9 cellular contexts compared by ENCODE assay signal in the genomic region with DNA sequence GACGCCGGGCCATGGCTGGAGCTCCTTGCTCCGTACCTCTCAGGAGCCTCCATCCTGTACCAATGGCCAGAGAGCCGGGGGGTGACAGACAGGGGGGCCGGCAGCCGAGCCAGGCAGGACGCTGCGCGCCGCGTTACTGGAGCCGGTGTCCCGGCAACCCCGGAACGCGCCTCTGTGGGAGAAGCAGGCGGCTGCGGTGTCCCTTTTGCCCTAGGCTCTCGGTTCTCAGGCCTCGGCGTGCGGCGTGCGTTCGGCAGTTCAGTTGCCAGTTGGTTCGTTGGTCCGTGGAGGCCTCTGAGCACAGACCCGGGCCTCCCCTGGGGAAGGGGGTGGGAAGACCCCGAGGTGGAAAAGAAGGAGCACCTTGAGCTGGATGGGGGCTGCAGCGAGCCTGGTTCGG. TPM values are rescaled to one million over a fixed set of nuclear protein-coding genes. Genes with fewer than 3 reads are reported as not detected.
DNase-seq lines count a peak whose midpoint lies in the region; ATAC-seq and TF ChIP-seq lines count a peak whose summit lies in the region.
"Had no signal": no experiment of that assay in that cellular context is flagged by ENCODE, and none has a peak within 500 bp of the region (broad histone marks: within the 10 kb centered on the region; RNA-seq: fewer than 3 reads in every experiment).

A gene with protein sequence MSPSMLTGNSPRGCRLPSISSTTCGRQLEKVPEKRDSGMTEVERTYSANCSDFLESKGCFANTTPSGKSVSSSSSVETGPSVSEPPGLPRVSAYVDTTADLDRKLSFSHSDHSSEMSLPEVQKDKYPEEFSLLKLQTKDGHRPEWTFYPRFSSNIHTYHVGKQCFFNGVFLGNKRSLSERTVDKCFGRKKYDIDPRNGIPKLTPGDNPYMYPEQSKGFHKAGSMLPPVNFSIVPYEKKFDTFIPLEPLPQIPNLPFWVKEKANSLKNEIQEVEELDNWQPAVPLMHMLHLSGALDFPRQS (plus strand): TSS at position 162 of the 400 bp plus-strand sequence. CDS start 446 bp downstream, outside the sequence.

- H3K27ac ChIP-seq in gastroesophageal sphincter: no peak within 1 kb of the TSS

- peaks cover 0 to 23% (median 0%) of the 10 kb centered on the region in 3 donors for H3K4me1 ChIP-seq in gastroesophageal sphincter

- peaks cover 1% of the 10 kb centered on the region for H3K4me1 Mint-ChIP-seq in progenitor cell of endocrine pancreas (ENCODE audit: low read depth)

- H3K4me3 ChIP-seq in gastroesophageal sphincter: peak within 1 kb of the TSS in 1 of 2 donors; percentile 34

- peak; percentile 41 for ATAC-seq in gastroesophageal sphincter
- no peak for ATAC-seq in HG03565 (IDR thresholded peaks at IDR 0.05; ENCODE audit: unreplicated experiment)
- no peak for ATAC-seq in GM18861 (IDR thresholded peaks at IDR 0.05; ENCODE audit: unreplicated experiment)

- no peak within 1 kb of the TSS for H3K27ac Mint-ChIP-seq in progenitor cell of endocrine pancreas

- peaks cover 41% of the 10 kb centered on the region for H3K27me3 ChIP-seq in gastroesophageal sphincter

- H3K9me3 ChIP-seq in gastroesophageal sphincter: no peaks in the 10 kb centered on the region

- H3K36me3 Mint-ChIP-seq in progenitor cell of endocrine pancreas (ENCODE audit: insufficient read depth): no peaks in the 10 kb centered on the region

- H3K9me3 Mint-ChIP-seq in progenitor cell of endocrine pancreas (ENCODE audit: low read depth): no peaks in the 10 kb centered on the region

- TF ChIP-seq POLR2A in gastroesophageal sphincter (IDR thresholded peaks at IDR 0.05): no peak

- DNase-seq in EH (ENCODE audit: low read depth) (peak; percentile 3), NCI-H1092 treated with DMSO at 0.1 percent for 48 hours (lab: John Stamatoyannopoulos, UW) (peak; percentile 66), progenitor cell of endocrine pancreas (ENCODE audit: low spot score, unreplicated experiment) (peak; percentile 16), NCI-H1105 treated with DMSO at 0.1 percent for 48 hours (lab: John Stamatoyannopoulos, UW) (no peak), middle frontal gyrus (ENCODE audit: extremely low spot score, low spot score) (no peak)
- DNase-seq: NCI-H524 treated with DMSO at 0.1 percent for 48 hours had no signal

- no peaks in the 10 kb centered on the region for H3K36me3 ChIP-seq in gastroesophageal sphincter

- TF ChIP-seq CTCF in gastroesophageal sphincter (IDR thresholded peaks at IDR 0.05): no peak
- TF ChIP-seq CTCF in progenitor cell of endocrine pancreas (IDR thresholded peaks at IDR 0.05; ENCODE audit: unreplicated experiment): no peak

- TF ChIP-seq EP300 in gastroesophageal sphincter (IDR thresholded peaks at IDR 0.05): no peak

- no peak within 1 kb of the TSS for H3K4me3 Mint-ChIP-seq in progenitor cell of endocrine pancreas (ENCODE audit: low read depth)

- WGBS in gastroesophageal sphincter (ENCODE audit: low coverage in 1 of 2), 2 donors: 7 to 35% methylated on average over 4 to 12 of the region's 31 CpGs

- peaks cover 37% of the 10 kb centered on the region for H3K27me3 Mint-ChIP-seq in progenitor cell of endocrine pancreas

RNA-seq across cellular contexts. Expression of the gene that starts here (rescaled TPM):
- not detected for total RNA-seq in gastroesophageal sphincter
- not detected in 2 replicates for total RNA-seq in progenitor cell of endocrine pancreas

Comparison
In these comparisons a context has a peak if more than half of its experiments do, and no peak if none do; other contexts are left out.
1. Peak in ATAC-seq in gastroesophageal sphincter; RNA of the gene not detected or under 1 TPM.
2. Peak in DNase-seq in progenitor cell of endocrine pancreas; RNA of the gene not detected or under 1 TPM.
3. DNase-seq: peak in EH (single experiment) and NCI-H1092 treated with DMSO at 0.1 percent for 48 hours (single experiment); none in NCI-H1105 treated with DMSO at 0.1 percent for 48 hours (single experiment) and middle frontal gyrus (single experiment).